Comparison of ENCODE assay signal across 25 cellular contexts in the genomic region with DNA sequence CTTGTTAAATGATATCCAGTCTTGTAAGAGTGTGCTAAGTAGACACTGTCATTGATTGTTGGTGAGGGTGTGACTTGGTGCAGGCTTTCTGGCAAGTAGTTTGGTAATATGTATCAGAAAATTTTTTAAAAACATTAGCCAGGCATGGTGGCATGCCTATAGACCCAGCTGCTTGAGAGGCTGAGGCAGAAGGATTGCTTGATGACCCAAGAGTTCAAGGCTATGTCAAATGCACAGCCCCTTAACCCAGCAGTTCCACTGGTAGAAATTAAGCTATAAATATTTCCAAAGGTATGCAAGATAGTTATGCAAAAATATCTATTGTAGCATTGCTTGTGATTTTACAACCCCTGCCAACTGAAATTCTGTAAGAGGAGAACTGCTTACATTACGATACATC.
"Had no signal": no experiment of that assay in that cellular context is flagged by ENCODE, and none has a peak within 500 bp of the region (broad histone marks: within the 10 kb centered on the region; RNA-seq: fewer than 3 reads in every experiment).

No MANE protein-coding gene starts in this region.

- H3K4me3 ChIP-seq: adrenal gland, body of pancreas, breast epithelium, Peyer's patch, SJSA1 had no signal

- H3K9me3 ChIP-seq: adrenal gland, body of pancreas, breast epithelium, Peyer's patch, SJSA1 had no signal

- H3K27ac ChIP-seq: adrenal gland, body of pancreas, breast epithelium, Peyer's patch, SJSA1 had no signal

- FAIRE-seq: astrocyte, TTC549 had no signal

- H3K36me3 ChIP-seq: breast epithelium had no signal

- ATAC-seq: activated CD8-positive, alpha-beta T cell treated with anti-CD3 and anti-CD28 coated beads for 36 hours; body of pancreas; PC-3 had no signal

- H3K4me1 ChIP-seq: breast epithelium, Peyer's patch, SJSA1 had no signal

- H3K27me3 ChIP-seq: adrenal gland, body of pancreas, breast epithelium, Peyer's patch, SJSA1 had no signal

- DNase-seq: activated CD4-positive, alpha-beta T cell treated with anti-CD3 and anti-CD28 coated beads, Interleukin-2, amount 10 ng/mL, durations not matched to agents 24 days and 14 days; activated CD4-positive, alpha-beta T cell treated with anti-CD3 and anti-CD28 coated beads, Interleukin-2, amount 50 U/mL, for 4 hours; activated CD8-positive, alpha-beta T cell treated with anti-CD3 and anti-CD28 coated beads for 36 hours; activated gamma-delta T cell; activated naive CD4-positive, alpha-beta T cell treated with Interleukin-2 at 50 U/mL for 16 hours; activated naive CD8-positive, alpha-beta T cell treated with anti-CD3 and anti-CD28 coated beads, Interleukin-2, amount 10 ng/mL, durations not matched to agents 7 days and 5 days; activated T-cell treated with anti-CD3 and anti-CD28 coated beads, Interleukin-2, amount 50 U/mL, for 1 hour; adrenal gland; body of pancreas; NCI-H1105; NCI-H1417 treated with DMSO at 0.1 percent for 48 hours; NCI-H187 treated with DMSO at 0.1 percent for 48 hours; NCI-H2081; NCI-H2171 treated with DMSO at 0.1 percent for 48 hours; NCI-H2227 treated with DMSO at 0.1 percent for 48 hours; NCI-H446; NCI-H510A treated with DMSO at 0.1 percent for 48 hours; PC-3; Peyer's patch; RPMI8226; SHP77 treated with DMSO at 0.1 percent for 48 hours had no signal
